ENCODE assay signal across 21 cellular contexts in genomic region chr10:28495084-28495483, GRCh38. TPM values are rescaled to one million over a fixed set of nuclear protein-coding genes. Genes with fewer than 3 reads are reported as not detected.
DNase-seq lines count a peak whose midpoint lies in the region; ATAC-seq and TF ChIP-seq lines count a peak whose summit lies in the region.
"Had no signal": no experiment of that assay in that cellular context is flagged by ENCODE, and none has a peak within 500 bp of the region (broad histone marks: within the 10 kb centered on the region; RNA-seq: fewer than 3 reads in every experiment).

No MANE protein-coding gene starts in this region.

- H3K27ac Mint-ChIP-seq in dendritic cell treated with granulocyte-macrophage colony-stimulating factor and Interleukin-4, amounts not matched to agents 40 ng/mL and 50 ng/mL, for 4 days: peak overlapping the region; percentile 98
- H3K27ac Mint-ChIP-seq: CD8-positive, alpha-beta memory T cell; IgD-negative memory B cell had no signal

- H3K4me2 ChIP-seq in BLaER1 (peak overlapping the region; percentile 2; the same call in 1 of the 2 replicates), parathyroid adenoma (ENCODE audit: low read length) (no peak overlapping the region), OCI-LY7 (ENCODE audit: low read length) (no peak overlapping the region)

- BruUV-seq in OCI-LY7 (replicated peaks; lab: Mats Ljungman, UMichigan): no TSS peak

- DNase-seq in OCI-LY7 (ENCODE audit: low spot score): no peak
- DNase-seq: ACHN; BE2C; CD8-positive, alpha-beta memory T cell; COR-L47; DMS 273 treated with DMSO at 0.1 percent for 48 hours; DMS53; DND-41; EL; GM23248; KG1 had no signal

- H3K36me3 Mint-ChIP-seq in dendritic cell treated with granulocyte-macrophage colony-stimulating factor and Interleukin-4, amounts not matched to agents 40 ng/mL and 50 ng/mL, for 4 days (ENCODE audit: low read depth): peaks cover 9% of the 10 kb centered on the region

- CTCF ChIA-PET in HEK293 (lab: Yijun Ruan, JAX): no interaction called here
- CTCF ChIA-PET in OCI-LY7 (lab: Charles Lee; ENCODE audit: unreplicated experiment): no interaction called here

- POLR2A ChIA-PET in HEK293 (lab: Yijun Ruan, JAX) (no interaction called here), OCI-LY7 (lab: Charles Lee) (no interaction called here)

- H3K9ac ChIP-seq in BLaER1 (no peak overlapping the region), parathyroid adenoma (no peak overlapping the region)
- H3K9ac ChIP-seq: GM23248 had no signal

- H3K9me2 ChIP-seq in OCI-LY7 (ENCODE audit: insufficient read depth, low read length): no peaks in the 10 kb centered on the region

- H3K36me3 ChIP-seq in BLaER1 (no peaks in the 10 kb centered on the region), HEK293 (ENCODE audit: control insufficient read depth in 2 of 2, insufficient read depth in 1 of 2, low read length in 2 of 2) (no peaks in the 10 kb centered on the region), parathyroid adenoma (ENCODE audit: control insufficient read depth, insufficient read depth, low read length) (no peaks in the 10 kb centered on the region), OCI-LY7 (ENCODE audit: insufficient read depth, low read length) (no peaks in the 10 kb centered on the region)
- H3K36me3 ChIP-seq: BE2C, HAP-1 had no signal

- no peak for ATAC-seq in GM19397 (IDR thresholded peaks at IDR 0.05; ENCODE audit: unreplicated experiment)
- no peak for ATAC-seq in HG02970 (IDR thresholded peaks at IDR 0.05; ENCODE audit: low FRiP score, unreplicated experiment)
- ATAC-seq: GM12878, HepG2 had no signal

- H3K27me3 Mint-ChIP-seq in dendritic cell treated with granulocyte-macrophage colony-stimulating factor and Interleukin-4, amounts not matched to agents 40 ng/mL and 50 ng/mL, for 4 days: no peaks in the 10 kb centered on the region

- no peaks in the 10 kb centered on the region for H3K79me2 ChIP-seq in parathyroid adenoma
- H3K79me2 ChIP-seq in OCI-LY7 (ENCODE audit: insufficient read depth, low read depth, low read length): no peaks in the 10 kb centered on the region

- H3K9me3 Mint-ChIP-seq in dendritic cell treated with granulocyte-macrophage colony-stimulating factor and Interleukin-4, amounts not matched to agents 40 ng/mL and 50 ng/mL, for 4 days: peaks cover 9% of the 10 kb centered on the region

- H4K20me1 ChIP-seq in BLaER1 (no peaks in the 10 kb centered on the region), OCI-LY7 (ENCODE audit: insufficient read depth, low read length) (no peaks in the 10 kb centered on the region)

- no peak overlapping the region for H3K4me3 Mint-ChIP-seq in dendritic cell treated with granulocyte-macrophage colony-stimulating factor and Interleukin-4, amounts not matched to agents 40 ng/mL and 50 ng/mL, for 4 days
- H3K4me3 Mint-ChIP-seq: CD8-positive, alpha-beta memory T cell; IgD-negative memory B cell had no signal

- H3K27ac ChIP-seq in BLaER1 (no peak overlapping the region; the same call in 1 of the 2 replicates), HEK293 (ENCODE audit: extremely low read depth, low read depth, low read length) (no peak overlapping the region), parathyroid adenoma (peak overlapping the region; percentile 87), OCI-LY7 (ENCODE audit: low read depth, low read length, poor library complexity, severe bottlenecking) (no peak overlapping the region)
- H3K27ac ChIP-seq: GM23248 had no signal

- H3K4me1 ChIP-seq in BLaER1: peaks cover 52% of the 10 kb centered on the region
- no peaks in the 10 kb centered on the region for H3K4me1 ChIP-seq in HEK293 (ENCODE audit: control insufficient read depth, insufficient read depth, low read length)
- H3K4me1 ChIP-seq in parathyroid adenoma: peaks cover 18% of the 10 kb centered on the region
- H3K4me1 ChIP-seq in OCI-LY7 (ENCODE audit: insufficient read depth, low read length, poor library complexity, severe bottlenecking): no peaks in the 10 kb centered on the region
- H3K4me1 ChIP-seq: BE2C had no signal

- H3K9me3 ChIP-seq in BLaER1: no peaks in the 10 kb centered on the region
- H3K9me3 ChIP-seq in HEK293 (ENCODE audit: control insufficient read depth, insufficient read depth, low read depth, low read length): no peaks in the 10 kb centered on the region
- H3K9me3 ChIP-seq in parathyroid adenoma (ENCODE audit: control insufficient read depth, low read length): no peaks in the 10 kb centered on the region
- no peaks in the 10 kb centered on the region for H3K9me3 ChIP-seq in OCI-LY7 (ENCODE audit: low read length)
- H3K9me3 ChIP-seq: BE2C, HAP-1 had no signal

- H3K4me3 ChIP-seq in BLaER1 (no peak overlapping the region), HEK293 (ENCODE audit: low read depth, low read length) (no peak overlapping the region), parathyroid adenoma (ENCODE audit: low read depth, low read length) (no peak overlapping the region), OCI-LY7 (ENCODE audit: low read depth, low read length, poor library complexity, severe bottlenecking) (no peak overlapping the region)
- H3K4me3 ChIP-seq: GM12878, GM23248, HAP-1 had no signal

- TF ChIP-seq CTCF in HEK293 (tag by site-specific recombination; IDR thresholded peaks at IDR 0.05) (no peak), parathyroid adenoma (IDR thresholded peaks at IDR 0.05) (no peak), OCI-LY7 (conservative IDR thresholded peaks at IDR 0.05; ENCODE audit: low read length) (no peak)

- H3K27me3 ChIP-seq in BLaER1 (no peaks in the 10 kb centered on the region), parathyroid adenoma (ENCODE audit: control insufficient read depth, insufficient read depth, low read length) (no peaks in the 10 kb centered on the region)
- H3K27me3 ChIP-seq: BE2C had no signal

- peaks cover 60% of the 10 kb centered on the region for H3K4me1 Mint-ChIP-seq in dendritic cell treated with granulocyte-macrophage colony-stimulating factor and Interleukin-4, amounts not matched to agents 40 ng/mL and 50 ng/mL, for 4 days (ENCODE audit: low read depth)
- H3K4me1 Mint-ChIP-seq: CD8-positive, alpha-beta memory T cell had no signal

- H2AFZ ChIP-seq in parathyroid adenoma (no peak overlapping the region), OCI-LY7 (ENCODE audit: low read length) (no peak overlapping the region)
- H2AFZ ChIP-seq: GM23248 had no signal

- intact Hi-C loops in dendritic cell treated with granulocyte-macrophage colony-stimulating factor and Interleukin-4, amounts not matched to agents 40 ng/mL and 50 ng/mL, for 4 days (cut with micrococcal nuclease): no loop called here
- intact Hi-C loops in OCI-LY7 (cut with micrococcal nuclease; ENCODE audit: unreplicated experiment): no loop called here

TF ChIP-seq in HEK293, 187 proteins besides CTCF, POLR2A, EP300 and RAD21:
- TF ChIP-seq ZNF362 (tag by site-specific recombination; IDR thresholded peaks at IDR 0.05) (no peak), ZNF366 (tag by site-specific recombination; conservative IDR thresholded peaks at IDR 0.05) (peak; percentile 83)

RNA-seq across cellular contexts. Expression of gene WAC, which starts 37.8 kb away (rescaled TPM):
- 111 and 114 TPM in 2 replicates for total RNA-seq in OCI-LY7 (2014; rRNA removed; shearing (Covaris generic))
- total RNA-seq in OCI-LY7 (2022): 121 and 137 TPM in 2 replicates
